8 cellular contexts compared by ENCODE assay signal in the genomic region with DNA sequence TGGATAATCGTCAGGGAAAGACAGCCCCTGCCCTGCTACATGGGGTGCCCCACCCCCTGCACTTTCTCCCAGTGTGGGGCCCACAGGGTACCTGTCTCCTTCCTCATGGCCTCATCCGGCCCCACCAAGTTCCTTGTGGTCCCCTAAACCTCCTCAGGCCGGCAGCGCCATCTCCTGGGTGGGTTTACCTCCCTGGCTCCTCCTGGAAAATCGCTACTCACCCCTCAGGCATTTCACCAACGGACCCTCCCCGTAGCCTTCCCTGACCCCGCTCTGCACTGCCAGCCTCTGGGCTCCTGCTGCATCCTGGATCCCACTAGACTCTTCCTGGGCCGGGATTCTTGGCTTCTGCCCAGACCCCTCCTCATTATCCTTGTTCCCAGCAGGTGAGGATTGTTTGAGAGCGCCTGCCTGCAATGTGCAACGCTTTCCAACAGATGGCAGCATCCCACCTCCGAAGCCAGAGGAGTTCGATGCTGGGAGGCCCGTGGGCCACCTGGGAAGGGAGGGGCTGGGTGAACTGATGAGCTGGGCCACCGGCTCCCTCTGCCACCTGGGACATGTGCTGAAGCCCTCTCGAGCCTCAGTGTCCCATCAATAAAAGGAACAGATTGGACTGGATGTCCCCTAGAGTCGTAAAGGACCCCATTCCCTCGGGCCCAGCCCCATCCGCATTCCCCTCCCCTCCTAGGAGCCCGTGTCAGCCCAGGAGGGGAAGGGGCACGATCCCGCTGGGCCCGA. TPM values are rescaled to one million over a fixed set of nuclear protein-coding genes. Genes with fewer than 3 reads are reported as not detected.
DNase-seq lines count a peak whose midpoint lies in the region; ATAC-seq and FAIRE-seq lines count a peak whose summit lies in the region.

No MANE protein-coding gene starts in this region.

- DNase-seq in AG08396 (ENCODE audit: low spot score), result peak; percentile 80
- peak; percentile 70 for DNase-seq in GM18507 (ENCODE audit: extremely low spot score, insufficient read length, low read depth)
- peak; percentile 11 for DNase-seq in NCI-H2227 treated with DMSO at 0.1 percent for 48 hours (lab: John Stamatoyannopoulos, UW)
- peak; percentile 60 to 70 for DNase-seq in activated CD4-positive, alpha-beta T cell treated with anti-CD3 and anti-CD28 coated beads for 4 hours
- peak; percentile 74 for DNase-seq in dermis blood vessel endothelial cell
- peak; percentile 50 to 64 for DNase-seq in memory B cell (ENCODE audit: low spot score in 2 of 2)
- DNase-seq in stimulated activated CD8-positive, alpha-beta memory T cell treated with anti-CD3 and anti-CD28 coated beads, Interleukin-4, amount 100 ng/mL, for 48 hours, result peak; percentile 83

- no peaks in the 10 kb centered on the region for H3K36me3 Mint-ChIP-seq in memory B cell

- H3K4me3 Mint-ChIP-seq in memory B cell, result no peak overlapping the region

- FAIRE-seq in GM18507 (lab: Jason Lieb, UNC), result peak; percentile 89

- ATAC-seq in memory B cell (ENCODE audit: low read depth) (peak; percentile 64), HG03571 (IDR thresholded peaks at IDR 0.05; ENCODE audit: unreplicated experiment) (no peak)

- H3K4me1 Mint-ChIP-seq in memory B cell, result peaks cover 8% of the 10 kb centered on the region

- no peaks in the 10 kb centered on the region for H3K9me3 Mint-ChIP-seq in memory B cell

- H3K27me3 Mint-ChIP-seq in memory B cell, result peaks cover 24% of the 10 kb centered on the region

- H3K27ac Mint-ChIP-seq in memory B cell, result no peak overlapping the region

RNA-seq across cellular contexts. Expression of a gene that starts 44.2 kb away (rescaled TPM):
- total RNA-seq in dermis blood vessel endothelial cell, result 29.4 and 38.0 TPM in 2 replicates

Comparison
In these comparisons a context has a peak if more than half of its experiments do, and no peak if none do; other contexts are left out.
1. DNase-seq: peak in every context shown above with its lines; median percentile 83 in stimulated activated CD8-positive, alpha-beta memory T cell treated with anti-CD3 and anti-CD28 coated beads, Interleukin-4, amount 100 ng/mL, for 48 hours; 80 in AG08396; 74 in dermis blood vessel endothelial cell; 70 in GM18507; 65 in activated CD4-positive, alpha-beta T cell treated with anti-CD3 and anti-CD28 coated beads for 4 hours; 57 in memory B cell; 11 in NCI-H2227 treated with DMSO at 0.1 percent for 48 hours.